In genomic region chr9:111599092-111599947, GRCh38 we compare ENCODE assay signal across 8 cellular contexts. TPM values are rescaled to one million over a fixed set of nuclear protein-coding genes. Genes with fewer than 3 reads are reported as not detected.
A peak's percentile ranks its signal among the peaks of the same experiment; 100 is the strongest.
DNase-seq lines count a peak whose midpoint lies in the region; ATAC-seq and TF ChIP-seq lines count a peak whose summit lies in the region.

PTGR1 (minus strand) TSS chr9:111599647; CDS start chr9:111597422, 2,225 bp downstream.

- no peaks in the 10 kb centered on the region for H3K9me3 Mint-ChIP-seq in activated naive CD8-positive, alpha-beta T cell treated with anti-CD3 and anti-CD28 coated beads, Interleukin-2, amount 10 ng/mL, durations not matched to agents 7 days and 5 days
- H3K9me3 Mint-ChIP-seq in nephron progenitor cell: no peaks in the 10 kb centered on the region

- H3K36me3 ChIP-seq in urinary bladder (ENCODE audit: insufficient read depth): peaks cover 1% of the 10 kb centered on the region

- POLR2A ChIA-PET in activated naive CD8-positive, alpha-beta T cell treated with anti-CD3 and anti-CD28 coated beads, Interleukin-2, amount 10 ng/mL, durations not matched to agents 7 days and 5 days (lab: Charles Lee): interaction anchor here (0.9 kb wide), 1 partner anchor 13 kb away, joined by 3 read pairs; no protein-coding TSS in a partner anchor

- H3K27ac Mint-ChIP-seq in activated naive CD8-positive, alpha-beta T cell treated with anti-CD3 and anti-CD28 coated beads, Interleukin-2, amount 10 ng/mL, durations not matched to agents 7 days and 5 days: no peak within 1 kb of the TSS
- H3K27ac Mint-ChIP-seq in nephron progenitor cell: peak within 1 kb of the TSS; percentile 97

- H3K4me3 ChIP-seq in urinary bladder (ENCODE audit: low read depth, low read length): peak within 1 kb of the TSS; percentile 68

- H3K36me3 Mint-ChIP-seq in activated naive CD8-positive, alpha-beta T cell treated with anti-CD3 and anti-CD28 coated beads, Interleukin-2, amount 10 ng/mL, durations not matched to agents 7 days and 5 days: no peaks in the 10 kb centered on the region
- H3K36me3 Mint-ChIP-seq in nephron progenitor cell (ENCODE audit: low read depth): peaks cover 22% of the 10 kb centered on the region

- under 1% methylated on average over 64 of the region's 64 CpGs for WGBS in urinary bladder

- no peaks in the 10 kb centered on the region for H3K4me1 ChIP-seq in urinary bladder (ENCODE audit: insufficient read depth)

- H3K27ac ChIP-seq in C4-2B: peak within 1 kb of the TSS; percentile 74
- H3K27ac ChIP-seq in urinary bladder (ENCODE audit: low read depth): peak within 1 kb of the TSS; percentile 71

- H3K4me1 Mint-ChIP-seq in activated naive CD8-positive, alpha-beta T cell treated with anti-CD3 and anti-CD28 coated beads, Interleukin-2, amount 10 ng/mL, durations not matched to agents 7 days and 5 days: peaks cover 19% of the 10 kb centered on the region
- peaks cover 25% of the 10 kb centered on the region for H3K4me1 Mint-ChIP-seq in nephron progenitor cell

- DNase-seq in NOMO-1 treated with DMSO at 0.1 percent for 48 hours (lab: John Stamatoyannopoulos, UW; ENCODE audit: unreplicated experiment) (peak; percentile 42), globus pallidus (ENCODE audit: low spot score) (peak; percentile 42), nephron progenitor cell (peak; percentile 79)
- DNase-seq in activated naive CD8-positive, alpha-beta T cell treated with anti-CD3 and anti-CD28 coated beads, Interleukin-2, amount 10 ng/mL, durations not matched to agents 7 days and 5 days: peak; percentile 59

- H3K4me3 Mint-ChIP-seq in activated naive CD8-positive, alpha-beta T cell treated with anti-CD3 and anti-CD28 coated beads, Interleukin-2, amount 10 ng/mL, durations not matched to agents 7 days and 5 days: peak within 1 kb of the TSS; percentile 89
- peak within 1 kb of the TSS; percentile 92 for H3K4me3 Mint-ChIP-seq in nephron progenitor cell

- ATAC-seq in GM21723 (IDR thresholded peaks at IDR 0.05; ENCODE audit: unreplicated experiment): peak; percentile 31
- ATAC-seq in activated naive CD8-positive, alpha-beta T cell treated with anti-CD3 and anti-CD28 coated beads, Interleukin-2, amount 10 ng/mL, durations not matched to agents 7 days and 5 days (ENCODE audit: low read depth): peak; percentile 25
- no peak for ATAC-seq in GM18867 (IDR thresholded peaks at IDR 0.05; ENCODE audit: unreplicated experiment)

- TF ChIP-seq CTCF in C4-2B (conservative IDR thresholded peaks at IDR 0.05) (no peak), nephron progenitor cell (IDR thresholded peaks at IDR 0.05) (no peak)

- H3K27me3 Mint-ChIP-seq in activated naive CD8-positive, alpha-beta T cell treated with anti-CD3 and anti-CD28 coated beads, Interleukin-2, amount 10 ng/mL, durations not matched to agents 7 days and 5 days: peaks cover 42% of the 10 kb centered on the region
- H3K27me3 Mint-ChIP-seq in nephron progenitor cell (ENCODE audit: low read depth, poor library complexity): peaks cover 24% of the 10 kb centered on the region

RNA-seq across cellular contexts. Expression of gene PTGR1, which starts in this region (rescaled TPM):
- total RNA-seq in activated naive CD8-positive, alpha-beta T cell treated with anti-CD3 and anti-CD28 coated beads, Interleukin-2, amount 10 ng/mL, durations not matched to agents 7 days and 5 days: 1 to 10 TPM in 1 of 2 experiments, under 1 TPM in 1; 0.94 to 1.2 TPM
- 60.1 TPM for total RNA-seq in urinary bladder
- polyA plus RNA-seq in urinary bladder: 81.2 TPM

Comparison
In these comparisons a context has a peak if more than half of its experiments do, and no peak if none do; other contexts are left out.
1. RNA of gene PTGR1 (total RNA-seq): 60.1 TPM in urinary bladder (single experiment); 0.94 to 1.2 TPM in activated naive CD8-positive, alpha-beta T cell treated with anti-CD3 and anti-CD28 coated beads, Interleukin-2, amount 10 ng/mL, durations not matched to agents 7 days and 5 days; every median in the first group is over 10 times any median in the second.
2. Peak in every context shown above with its lines, with median percentiles within 50 percentile points of each other: DNase-seq.